ENCODE assay signal across 24 cellular contexts in genomic region chr5:73883646-73884045, GRCh38.
"Had no signal": no experiment of that assay in that cellular context is flagged by ENCODE, and none has a peak within 500 bp of the region (broad histone marks: within the 10 kb centered on the region; RNA-seq: fewer than 3 reads in every experiment).

No MANE protein-coding gene starts in this region.

- H3K36me3 Mint-ChIP-seq: naive B cell; stimulated activated memory B cell treated with anti-CD40 and anti-IgM and Interleukin-4, amounts not matched to agents 10 μg/mL and 1 μg/mL and 100 μg/mL, for 72 hours had no signal

- H3K27ac Mint-ChIP-seq: naive B cell; nephron progenitor cell; stimulated activated memory B cell treated with anti-CD40 and anti-IgM and Interleukin-4, amounts not matched to agents 10 μg/mL and 1 μg/mL and 100 μg/mL, for 72 hours; stimulated activated naive CD8-positive, alpha-beta T cell treated with anti-CD3 and anti-CD28 coated beads, Interleukin-15, Interleukin-2, amounts not matched to agents 100 ng/mL and 50 ng/mL, for 24 hours had no signal

- H3K27me3 ChIP-seq: esophagus muscularis mucosa, hepatocyte, right lobe of liver, spleen, testis, tibial nerve, upper lobe of right lung had no signal

- H3K4me3 Mint-ChIP-seq: naive B cell; nephron progenitor cell; stimulated activated memory B cell treated with anti-CD40 and anti-IgM and Interleukin-4, amounts not matched to agents 10 μg/mL and 1 μg/mL and 100 μg/mL, for 72 hours; stimulated activated naive CD8-positive, alpha-beta T cell treated with anti-CD3 and anti-CD28 coated beads, Interleukin-15, Interleukin-2, amounts not matched to agents 100 ng/mL and 50 ng/mL, for 24 hours had no signal

- H3K4me1 ChIP-seq: esophagus muscularis mucosa, parathyroid adenoma, psoas muscle, right lobe of liver, spleen, testis, tibial nerve, upper lobe of right lung had no signal

- H3K4me1 Mint-ChIP-seq: naive B cell; nephron progenitor cell; stimulated activated memory B cell treated with anti-CD40 and anti-IgM and Interleukin-4, amounts not matched to agents 10 μg/mL and 1 μg/mL and 100 μg/mL, for 72 hours had no signal

- H3K4me3 ChIP-seq: esophagus muscularis mucosa, hepatocyte, psoas muscle, right lobe of liver, spleen, testis, tibial nerve, upper lobe of right lung had no signal

- H3K27ac ChIP-seq: epithelial cell of prostate, esophagus muscularis mucosa, hepatocyte, parathyroid adenoma, psoas muscle, right lobe of liver, spleen, testis, tibial nerve, upper lobe of right lung had no signal

- DNase-seq: effector memory CD4-positive, alpha-beta T cell; foreskin melanocyte; head of caudate nucleus; kidney glomerular epithelial cell; mesendoderm; naive B cell; nephron progenitor cell; psoas muscle; retina; right lobe of liver; spleen; stimulated activated CD4-positive, alpha-beta T cell treated with anti-CD3 and anti-CD28 coated beads, Interleukin-15, amount 100 ng/mL, for 24 hours; stimulated activated CD4-positive, alpha-beta T cell treated with anti-CD3 and anti-CD28 coated beads, Interleukin-1b, Interleukin-23, amount 100 ng/mL, for 48 hours; stimulated activated CD4-positive, alpha-beta T cell treated with anti-CD3 and anti-CD28 coated beads, Interleukin-4, amount 100 ng/mL, for 24 hours; testis; upper lobe of right lung had no signal

- H3K9me3 ChIP-seq: esophagus muscularis mucosa, psoas muscle, right lobe of liver, spleen, testis, tibial nerve, upper lobe of right lung had no signal

- FAIRE-seq: endometrium had no signal

- H3K9me3 Mint-ChIP-seq: stimulated activated memory B cell treated with anti-CD40 and anti-IgM and Interleukin-4, amounts not matched to agents 10 μg/mL and 1 μg/mL and 100 μg/mL, for 72 hours; stimulated activated naive CD8-positive, alpha-beta T cell treated with anti-CD3 and anti-CD28 coated beads, Interleukin-15, Interleukin-2, amounts not matched to agents 100 ng/mL and 50 ng/mL, for 24 hours had no signal

- ATAC-seq: psoas muscle; right lobe of liver; stimulated activated memory B cell treated with anti-CD40 and anti-IgM and Interleukin-4, amounts not matched to agents 10 μg/mL and 1 μg/mL and 100 μg/mL, for 72 hours; upper lobe of right lung had no signal
